Comparison of ENCODE assay signal across 1 cellular context in the genomic region with DNA sequence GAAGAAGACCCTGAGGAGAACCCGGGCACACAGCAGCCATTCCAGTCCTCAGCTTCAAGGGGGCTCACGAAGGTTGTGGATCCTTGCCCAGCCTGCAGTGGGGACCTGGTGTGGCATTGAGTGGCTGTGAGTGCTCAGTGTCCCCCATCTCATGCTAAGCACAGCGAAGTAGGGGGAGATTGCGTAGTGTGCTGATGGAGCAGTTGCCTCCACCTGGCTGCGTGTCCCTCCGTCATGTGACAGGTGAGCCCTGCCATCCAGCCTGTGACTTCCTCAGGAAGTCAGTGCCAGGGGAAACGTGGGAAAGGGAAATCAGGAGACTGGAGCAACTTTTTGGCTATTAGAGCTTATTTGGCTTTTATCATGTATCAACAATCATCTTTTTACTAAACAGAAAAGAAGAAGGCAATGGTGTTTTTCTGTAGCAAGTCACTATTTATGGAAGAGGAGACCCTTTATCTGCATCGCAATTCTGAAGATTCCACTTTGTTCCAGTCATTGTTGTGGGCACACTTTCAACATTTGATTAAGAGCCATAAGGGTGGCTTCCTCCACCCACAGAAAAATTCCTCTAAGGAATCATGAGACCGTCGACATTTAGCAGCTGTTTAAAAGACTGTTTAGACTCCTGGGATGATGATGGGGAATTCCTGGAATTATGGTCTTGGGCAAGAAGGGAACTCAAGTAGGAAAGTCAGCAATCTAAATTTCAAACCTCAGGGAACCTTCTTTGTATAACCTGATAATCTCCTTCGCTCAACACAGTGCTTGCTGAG.
TF ChIP-seq lines count a peak whose summit lies in the region.

No MANE protein-coding gene starts in this region.

TF ChIP-seq in IMR-90, 13 proteins besides CTCF, POLR2A, EP300 and RAD21:
- TF ChIP-seq MAZ (IDR thresholded peaks at IDR 0.05; ENCODE audit: borderline replicate concordance, low read depth, low read length) = no peak
- TF ChIP-seq NFE2L2 (IDR thresholded peaks at IDR 0.05; ENCODE audit: low read depth, low read length) = peak; percentile 62; the same call in 1 of the 2 replicates
- TF ChIP-seq RCOR1 (IDR thresholded peaks at IDR 0.05; ENCODE audit: insufficient replicate concordance, low read length) = peak; percentile 74
- no peak for TF ChIP-seq RFX5 (IDR thresholded peaks at IDR 0.05; ENCODE audit: low read depth, low read length)
- TF ChIP-seq BHLHE40 (IDR thresholded peaks at IDR 0.05; ENCODE audit: low read depth, low read length) = peak; percentile 70
- TF ChIP-seq CHD1 (IDR thresholded peaks at IDR 0.05; ENCODE audit: low read depth, low read length) = no peak
- TF ChIP-seq USF2 (IDR thresholded peaks at IDR 0.05; ENCODE audit: low read depth, low read length) = no peak
- TF ChIP-seq, protein P1, sequence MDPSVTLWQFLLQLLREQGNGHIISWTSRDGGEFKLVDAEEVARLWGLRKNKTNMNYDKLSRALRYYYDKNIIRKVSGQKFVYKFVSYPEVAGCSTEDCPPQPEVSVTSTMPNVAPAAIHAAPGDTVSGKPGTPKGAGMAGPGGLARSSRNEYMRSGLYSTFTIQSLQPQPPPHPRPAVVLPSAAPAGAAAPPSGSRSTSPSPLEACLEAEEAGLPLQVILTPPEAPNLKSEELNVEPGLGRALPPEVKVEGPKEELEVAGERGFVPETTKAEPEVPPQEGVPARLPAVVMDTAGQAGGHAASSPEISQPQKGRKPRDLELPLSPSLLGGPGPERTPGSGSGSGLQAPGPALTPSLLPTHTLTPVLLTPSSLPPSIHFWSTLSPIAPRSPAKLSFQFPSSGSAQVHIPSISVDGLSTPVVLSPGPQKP (IDR thresholded peaks at IDR 0.05; ENCODE audit: borderline replicate concordance, low read depth, low read length) = no peak
- TF ChIP-seq CEBPB (IDR thresholded peaks at IDR 0.05; ENCODE audit: low read depth, low read length) = peak; percentile 89
TF ChIP-seq in IMR-90: peak in this region for 4.
